Comparison of ENCODE assay signal across 10 cellular contexts in the genomic region with DNA sequence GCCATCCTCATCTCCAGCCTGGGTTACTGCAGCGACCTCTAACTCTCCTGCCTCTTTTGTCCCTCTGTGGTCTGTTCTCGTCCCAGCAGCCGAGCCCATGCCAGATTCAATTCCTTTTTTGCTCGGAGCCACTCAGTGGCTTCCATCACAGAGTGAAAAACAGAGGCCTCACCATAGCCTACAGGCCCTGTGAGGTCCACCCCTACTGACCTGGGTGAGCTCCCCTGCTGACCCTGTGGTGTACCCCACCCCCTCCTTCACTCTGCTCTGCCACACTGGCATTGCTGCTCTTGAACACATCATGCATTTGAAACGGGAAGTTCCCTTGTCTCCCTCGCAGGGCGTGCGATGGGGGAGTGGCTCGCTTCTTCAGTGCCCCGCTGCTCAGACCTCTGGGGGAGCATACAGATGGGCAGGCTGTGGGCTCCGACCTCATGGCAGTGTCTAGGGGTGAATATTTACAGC. TPM values are rescaled to one million over a fixed set of nuclear protein-coding genes. Genes with fewer than 3 reads are reported as not detected.
DNase-seq lines count a peak whose midpoint lies in the region; ATAC-seq and TF ChIP-seq lines count a peak whose summit lies in the region.
"Had no signal": no experiment of that assay in that cellular context is flagged by ENCODE, and none has a peak within 500 bp of the region (broad histone marks: within the 10 kb centered on the region; RNA-seq: fewer than 3 reads in every experiment).

No MANE protein-coding gene starts in this region.

- H3K27me3 ChIP-seq in right cardiac atrium (ENCODE audit: control insufficient read depth, insufficient read depth) = no peaks in the 10 kb centered on the region

- peak in 2 of 3 donors; percentile 62 to 71 for DNase-seq in right cardiac atrium
- DNase-seq in left cardiac atrium = no peak
- DNase-seq in activated T-cell treated with anti-CD3 and anti-CD28 coated beads for 24 hours (ENCODE audit: low read depth) = peak; percentile 67
- no peak for DNase-seq in mesothelial cell of epicardium (ENCODE audit: low spot score in 2 of 2, unreplicated experiment in 2 of 2)
- DNase-seq in SW480 (ENCODE audit: low spot score) = no peak
- DNase-seq in AG08396 (ENCODE audit: low spot score) = no peak

- H3K27me3 Mint-ChIP-seq in mesothelial cell of epicardium (ENCODE audit: low read depth) = no peaks in the 10 kb centered on the region

- H3K36me3 Mint-ChIP-seq in mesothelial cell of epicardium = peaks cover 15% of the 10 kb centered on the region

- H3K4me1 ChIP-seq in right cardiac atrium (ENCODE audit: control insufficient read depth, insufficient read depth, low read length) = peaks cover 14% of the 10 kb centered on the region

- ATAC-seq in right cardiac atrium = no peak
- no peak for ATAC-seq in left cardiac atrium
- no peak for ATAC-seq in GM18873 (IDR thresholded peaks at IDR 0.05; ENCODE audit: low FRiP score, unreplicated experiment)
- ATAC-seq in HG03442 (IDR thresholded peaks at IDR 0.05; ENCODE audit: unreplicated experiment) = no peak

- H3K4me3 ChIP-seq in right cardiac atrium (ENCODE audit: low read length) = no peak overlapping the region

- no peaks in the 10 kb centered on the region for H3K9me3 Mint-ChIP-seq in mesothelial cell of epicardium

- WGBS in right cardiac atrium = 73% methylated on average over 11 of the region's 11 CpGs

- TF ChIP-seq CTCF in mesothelial cell of epicardium (IDR thresholded peaks at IDR 0.05; ENCODE audit: unreplicated experiment) = no peak

- no peak overlapping the region for H3K27ac ChIP-seq in right cardiac atrium (ENCODE audit: low read length)

- no peaks in the 10 kb centered on the region for H3K9me3 ChIP-seq in right cardiac atrium (ENCODE audit: control insufficient read depth, low read length)

- H3K27ac Mint-ChIP-seq in mesothelial cell of epicardium = no peak overlapping the region

- H3K4me1 Mint-ChIP-seq in mesothelial cell of epicardium = peaks cover 31% of the 10 kb centered on the region

- intact Hi-C loops in right cardiac atrium (cut with DNase I) = no loop called here
- intact Hi-C loops in left cardiac atrium (cut with DNase I) = no loop called here

- peak overlapping the region; percentile 82 for H3K4me3 Mint-ChIP-seq in mesothelial cell of epicardium

RNA-seq across cellular contexts. Expression of gene AIP, which starts 2.1 kb away (rescaled TPM):
- total RNA-seq in right cardiac atrium = 10 to 100 TPM; 50.8 to 64.5 (median 64.2) TPM
- polyA plus RNA-seq in right cardiac atrium = 74.2 TPM
- total RNA-seq in left cardiac atrium = 10 to 100 TPM; 50.5 to 51.2 TPM
- total RNA-seq in mesothelial cell of epicardium = 43.6 to 45.2 TPM (median 44.6 TPM) in 3 replicates

RNA-seq across cellular contexts. Expression of gene TMEM134, which starts 15.8 kb away (rescaled TPM):
- 10 to 100 TPM; 61.7 to 78.2 (median 65.4) TPM for total RNA-seq in right cardiac atrium
- 82.3 TPM for polyA plus RNA-seq in right cardiac atrium
- total RNA-seq in left cardiac atrium = 10 to 100 TPM; 50.5 to 58.1 TPM
- 64.3 to 69.3 TPM (median 67.8 TPM) in 3 replicates for total RNA-seq in mesothelial cell of epicardium

RNA-seq across cellular contexts. Expression of gene PITPNM1, which starts 20.3 kb away (rescaled TPM):
- total RNA-seq in right cardiac atrium (10 to 100 TPM; 19.4 to 26.3 (median 24.1) TPM), left cardiac atrium (10 to 100 TPM; 27.7 to 34.7 TPM), mesothelial cell of epicardium (54.9 to 56.0 TPM (median 55.8 TPM) in 3 replicates)
- 13.7 TPM for polyA plus RNA-seq in right cardiac atrium

RNA-seq across cellular contexts. Expression of gene CDK2AP2, which starts 23.1 kb away (rescaled TPM):
- total RNA-seq in right cardiac atrium (10 to 100 TPM; 31.5 to 52.7 (median 49.9) TPM), left cardiac atrium (10 to 100 TPM; 44.8 to 60.9 TPM), mesothelial cell of epicardium (16.6 to 17.6 TPM (median 17.4 TPM) in 3 replicates)
- 65.2 TPM for polyA plus RNA-seq in right cardiac atrium

RNA-seq across cellular contexts. Expression of gene CABP4, which starts 29.7 kb away (rescaled TPM):
- 1 to 10 TPM; 1.1 to 1.8 (median 1.5) TPM for total RNA-seq in right cardiac atrium
- polyA plus RNA-seq in right cardiac atrium = 0.81 TPM
- 1 to 10 TPM; 1.2 to 1.3 TPM for total RNA-seq in left cardiac atrium
- total RNA-seq in mesothelial cell of epicardium = 0.29 to 0.43 TPM (median 0.33 TPM) in 3 replicates
- total RNA-seq: HT1080 had no signal
- polyA plus RNA-seq: AG04450 had no signal

Comparison
In these comparisons a context has a peak if more than half of its experiments do, and no peak if none do; other contexts are left out.
1. DNase-seq: peak in right cardiac atrium (2 of 3) and activated T-cell treated with anti-CD3 and anti-CD28 coated beads for 24 hours (single experiment); none in left cardiac atrium (single experiment), mesothelial cell of epicardium (0 of 2), SW480 (single experiment) and AG08396 (single experiment).